Comparison of ENCODE assay signal across 8 cellular contexts in genomic region chr22:40107244-40107643, GRCh38.
DNase-seq lines count a peak whose midpoint lies in the region; ATAC-seq, FAIRE-seq and TF ChIP-seq lines count a peak whose summit lies in the region.

No MANE protein-coding gene starts in this region.

- no peak for TF ChIP-seq POLR2A in GM12892 (IDR thresholded peaks at IDR 0.05; ENCODE audit: low read depth, low read length)

- no peak for TF ChIP-seq CTCF in fibroblast of pulmonary artery (IDR thresholded peaks at IDR 0.05; ENCODE audit: low read length, missing control alignments)

- FAIRE-seq in GM12892 (lab: Jason Lieb, UNC) = peak; percentile 78

- no peaks in the 10 kb centered on the region for H3K27me3 ChIP-seq in skeletal muscle satellite cell (ENCODE audit: control insufficient read depth, insufficient read depth, low read length)

- peak overlapping the region; percentile 55 for H3K9ac ChIP-seq in skeletal muscle satellite cell (ENCODE audit: low read depth, low read length)

- DNase-seq in GM12892 (ENCODE audit: insufficient read length) (no peak), RPMI8226 (peak; percentile 27), fibroblast of pulmonary artery (ENCODE audit: low read depth) (no peak), left colon (no peak), NOMO-1 treated with DMSO at 0.1 percent for 48 hours (lab: John Stamatoyannopoulos, UW; ENCODE audit: unreplicated experiment) (no peak)

- peaks cover 6% of the 10 kb centered on the region for H3K4me1 ChIP-seq in skeletal muscle satellite cell (ENCODE audit: control insufficient read depth, insufficient read depth, low read length)

- peak overlapping the region; percentile 32 for H3K4me3 ChIP-seq in fibroblast of pulmonary artery (replicated peaks; ENCODE audit: low read depth, low read length)
- H3K4me3 ChIP-seq in skeletal muscle satellite cell (ENCODE audit: low read length) = peak overlapping the region; percentile 12

- intact Hi-C loops in left colon (cut with DNase I, micrococcal nuclease) = no loop called here

- H3K36me3 ChIP-seq in skeletal muscle satellite cell (ENCODE audit: insufficient read depth, low read length) = no peaks in the 10 kb centered on the region

- H3K9me3 ChIP-seq in skeletal muscle satellite cell (replicated peaks; ENCODE audit: low read length) = no peaks in the 10 kb centered on the region

- no peak for ATAC-seq in GM18861 (IDR thresholded peaks at IDR 0.05; ENCODE audit: unreplicated experiment)
- no peak for ATAC-seq in HG02981 (IDR thresholded peaks at IDR 0.05; ENCODE audit: unreplicated experiment)
- no peak for ATAC-seq in left colon

- H3K4me2 ChIP-seq in skeletal muscle satellite cell (ENCODE audit: low read length) = peak overlapping the region; percentile 69
